In the genomic region with DNA sequence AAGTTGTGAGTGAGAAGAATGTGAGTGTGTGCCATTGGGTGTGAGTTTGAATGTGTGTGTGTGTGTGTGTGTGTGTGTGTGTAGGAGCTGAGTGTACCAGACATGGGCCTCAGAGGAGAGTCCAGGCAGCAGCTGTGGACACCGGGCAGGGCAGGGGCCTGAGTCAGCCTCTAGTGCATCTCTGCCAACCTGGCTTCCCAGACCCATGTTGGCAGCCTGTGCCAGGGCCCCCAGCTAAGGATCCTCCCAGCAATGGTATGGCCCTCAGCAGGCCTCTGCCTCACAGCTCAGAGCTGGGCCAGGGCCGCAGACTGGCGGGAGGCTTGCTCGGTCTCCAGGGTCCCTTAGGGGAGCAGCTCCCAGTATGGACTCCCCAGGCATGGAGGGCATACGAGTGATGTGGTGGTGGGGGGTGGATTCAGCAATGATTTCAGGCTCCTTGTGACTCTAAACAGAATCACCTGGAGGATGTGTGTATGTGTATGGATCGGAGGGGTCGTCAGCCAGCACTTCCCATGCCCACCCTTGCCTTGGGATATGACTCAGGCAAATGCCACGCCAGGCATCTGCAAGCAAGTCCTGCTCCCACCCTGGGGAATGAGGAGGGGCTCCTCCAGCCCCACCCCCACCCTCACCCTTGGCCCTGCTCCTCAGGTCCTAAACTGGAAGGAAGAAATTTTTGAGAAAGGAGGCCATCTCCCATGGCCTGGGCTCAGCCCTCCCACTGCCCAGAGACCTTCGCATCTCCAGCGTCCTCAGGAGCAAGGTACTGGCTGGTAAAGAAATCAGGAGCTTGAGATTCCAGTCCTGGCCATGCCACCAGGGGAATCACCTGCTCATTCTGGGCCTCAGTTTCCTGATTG, we compare ENCODE assay signal across 9 cellular contexts. TPM values are rescaled to one million over a fixed set of nuclear protein-coding genes. Genes with fewer than 3 reads are reported as not detected.
A peak's percentile ranks its signal among the peaks of the same experiment; 100 is the strongest.
DNase-seq lines count a peak whose midpoint lies in the region; ATAC-seq and TF ChIP-seq lines count a peak whose summit lies in the region.
"Had no signal": no experiment of that assay in that cellular context is flagged by ENCODE, and none has a peak within 500 bp of the region (broad histone marks: within the 10 kb centered on the region; RNA-seq: fewer than 3 reads in every experiment).

No MANE protein-coding gene starts in this region.

- DNase-seq in EL = peak; percentile 57
- DNase-seq in RWPE1 (ENCODE audit: low spot score) = no peak
- DNase-seq in renal cortical epithelial cell (ENCODE audit: low read depth) = peak; percentile 46
- no peak for DNase-seq in putamen (ENCODE audit: low spot score)
- no peak for DNase-seq in NCI-H1105 (lab: John Stamatoyannopoulos, UW)
- no peak for DNase-seq in RPMI8226
- DNase-seq: NCI-H1092 treated with DMSO at 0.1 percent for 48 hours had no signal

- WGBS in gastroesophageal sphincter (ENCODE audit: low coverage in 1 of 2), 2 donors = 0 to 20% methylated on average over 1 of the region's 10 CpGs

- H3K27ac ChIP-seq in RWPE1 = peak overlapping the region; percentile 96
- H3K27ac ChIP-seq in gastroesophageal sphincter = peak overlapping the region in 3 of 4 donors; percentile 17 to 80 (median 59)

- TF ChIP-seq CTCF in RWPE1 (conservative IDR thresholded peaks at IDR 0.05; ENCODE audit: low read depth) = no peak
- TF ChIP-seq CTCF in gastroesophageal sphincter (IDR thresholded peaks at IDR 0.05) = no peak

- POLR2A ChIA-PET in RWPE1 (lab: Yijun Ruan, JAX; ENCODE audit: low non-redundant PET) = interaction anchor here (1.7 kb wide), 1 partner anchor 22 kb away, joined by 5 read pairs; no protein-coding TSS in a partner anchor

- peaks cover 5% of the 10 kb centered on the region for H3K27me3 ChIP-seq in gastroesophageal sphincter

- H3K4me3 ChIP-seq in gastroesophageal sphincter = no peak overlapping the region

- no peak for TF ChIP-seq POLR2A in gastroesophageal sphincter (IDR thresholded peaks at IDR 0.05)

- H3K9me3 ChIP-seq in gastroesophageal sphincter = no peaks in the 10 kb centered on the region

- no peak for TF ChIP-seq EP300 in gastroesophageal sphincter (IDR thresholded peaks at IDR 0.05)

- ATAC-seq in gastroesophageal sphincter = no peak
- ATAC-seq in GM18858 (IDR thresholded peaks at IDR 0.05; ENCODE audit: unreplicated experiment) = no peak

- CTCF ChIA-PET in RWPE1 (lab: Yijun Ruan, JAX) = interaction anchor here (1.2 to 3.2 kb wide), 2 partner anchors 44 to 76 kb away, joined by 3 to 20 read pairs; no protein-coding TSS in a partner anchor

- H3K4me1 ChIP-seq in gastroesophageal sphincter = peaks cover 0 to 68% (median 8%) of the 10 kb centered on the region in 3 donors

- no peaks in the 10 kb centered on the region for H3K36me3 ChIP-seq in gastroesophageal sphincter

RNA-seq across cellular contexts. Expression of gene FOXO6, which starts 1.8 kb away (rescaled TPM):
- total RNA-seq in gastroesophageal sphincter (1 to 10 TPM in 3 of 4 donors, under 1 TPM in 1; 0.27 to 2.2 (median 1.9) TPM), renal cortical epithelial cell (0.25 TPM in 1 of 2 replicates, not detected in the other)

Comparison
In these comparisons a context has a peak if more than half of its experiments do, and no peak if none do; other contexts are left out.
1. DNase-seq: peak in EL (single experiment) and renal cortical epithelial cell (single experiment); none in RWPE1 (single experiment), putamen (single experiment), NCI-H1105 (single experiment) and RPMI8226 (single experiment).